In genomic region chr7:47688311-47689100, GRCh38 we compare ENCODE assay signal across 20 cellular contexts.
DNase-seq lines count a peak whose midpoint lies in the region; ATAC-seq, FAIRE-seq and TF ChIP-seq lines count a peak whose summit lies in the region.
"Had no signal": no experiment of that assay in that cellular context is flagged by ENCODE, and none has a peak within 500 bp of the region (broad histone marks: within the 10 kb centered on the region; RNA-seq: fewer than 3 reads in every experiment).

No MANE protein-coding gene starts in this region.

- no peak overlapping the region for H3K4me2 ChIP-seq in IMR-90 (ENCODE audit: low read depth, low read length)

- peak overlapping the region; percentile 28; the same call in 1 of the 2 replicates for H4K91ac ChIP-seq in IMR-90 (ENCODE audit: insufficient read depth, low read depth, low read length)

- no peak overlapping the region for H3K9ac ChIP-seq in IMR-90 (ENCODE audit: low read depth, low read length)

- H3K4ac ChIP-seq in IMR-90 (ENCODE audit: low read depth, low read length): peak overlapping the region; percentile 36

- no peaks in the 10 kb centered on the region for H3K36me3 ChIP-seq in IMR-90 (ENCODE audit: control insufficient read depth, insufficient read depth, low read length)
- no peaks in the 10 kb centered on the region for H3K36me3 ChIP-seq in sigmoid colon
- H3K36me3 ChIP-seq: esophagus muscularis mucosa had no signal

- peaks cover 6% of the 10 kb centered on the region for H3K4me1 ChIP-seq in IMR-90 (ENCODE audit: control insufficient read depth, insufficient read depth, low read length)
- peaks cover 0 to 15% (median 7%) of the 10 kb centered on the region in 4 donors for H3K4me1 ChIP-seq in sigmoid colon

- H3K27ac ChIP-seq in IMR-90 (ENCODE audit: insufficient read depth, low read length) (no peak overlapping the region), sigmoid colon (peak overlapping the region in 2 of 4 donors; percentile 19 to 41)

- H3K9me3 ChIP-seq in IMR-90 (ENCODE audit: control insufficient read depth, insufficient read depth, low read length): no peaks in the 10 kb centered on the region
- H3K9me3 ChIP-seq in sigmoid colon: no peaks in the 10 kb centered on the region
- H3K9me3 ChIP-seq: esophagus muscularis mucosa had no signal

- no peak overlapping the region for H2BK15ac ChIP-seq in IMR-90 (ENCODE audit: low read depth, low read length)

- no peak overlapping the region for H3K4me3 Mint-ChIP-seq in mesothelial cell of epicardium
- H3K4me3 Mint-ChIP-seq: CD4-positive, alpha-beta T cell; central memory CD8-positive, alpha-beta T cell had no signal

- peak overlapping the region; percentile 65; the same call in 1 of the 2 replicates for H2BK20ac ChIP-seq in IMR-90 (ENCODE audit: low read depth, low read length)

- H4K5ac ChIP-seq in IMR-90 (ENCODE audit: low read depth, low read length): no peak overlapping the region

- H3K9me3 Mint-ChIP-seq in mesothelial cell of epicardium: no peaks in the 10 kb centered on the region
- no peaks in the 10 kb centered on the region for H3K9me3 Mint-ChIP-seq in activated naive CD4-positive, alpha-beta T cell treated with anti-CD3 and anti-CD28 coated beads, Interleukin-2, amount 50 U/mL, for 72 hours
- H3K9me3 Mint-ChIP-seq: CD4-positive, alpha-beta T cell; central memory CD8-positive, alpha-beta T cell had no signal

- no peaks in the 10 kb centered on the region for H3K27me3 ChIP-seq in IMR-90 (ENCODE audit: control insufficient read depth, insufficient read depth, low read length)
- H3K27me3 ChIP-seq in sigmoid colon: no peaks in the 10 kb centered on the region
- H3K27me3 ChIP-seq: esophagus muscularis mucosa had no signal

- ATAC-seq in IMR-90 (ENCODE audit: low read depth): no peak
- ATAC-seq in HG03280 (IDR thresholded peaks at IDR 0.05; ENCODE audit: unreplicated experiment): no peak
- ATAC-seq in activated naive CD4-positive, alpha-beta T cell treated with anti-CD3 and anti-CD28 coated beads, Interleukin-2, amount 50 U/mL, for 72 hours: no peak
- ATAC-seq in GM18868 (IDR thresholded peaks at IDR 0.05; ENCODE audit: unreplicated experiment): no peak
- ATAC-seq: left ventricle myocardium superior had no signal

- H3K27me3 Mint-ChIP-seq in mesothelial cell of epicardium (ENCODE audit: low read depth): no peaks in the 10 kb centered on the region
- H3K27me3 Mint-ChIP-seq: CD4-positive, alpha-beta T cell had no signal

- peak overlapping the region; percentile 26 for H2AFZ ChIP-seq in IMR-90 (replicated peaks; ENCODE audit: low read length, poor library complexity)

- dilution Hi-C loops in IMR-90 (cut with HindIII; ENCODE audit: low sequenced_read_pairs, unreplicated experiment): no loop called here

- no peaks in the 10 kb centered on the region for H3K36me3 Mint-ChIP-seq in mesothelial cell of epicardium
- no peaks in the 10 kb centered on the region for H3K36me3 Mint-ChIP-seq in activated naive CD4-positive, alpha-beta T cell treated with anti-CD3 and anti-CD28 coated beads, Interleukin-2, amount 50 U/mL, for 72 hours

- TF ChIP-seq POLR2A in IMR-90 (IDR thresholded peaks at IDR 0.05; ENCODE audit: low read depth, low read length) (no peak), sigmoid colon (IDR thresholded peaks at IDR 0.05) (no peak), GM12892 (IDR thresholded peaks at IDR 0.05; ENCODE audit: low read depth, low read length) (no peak)

- no peak for TF ChIP-seq RAD21 in IMR-90 (IDR thresholded peaks at IDR 0.05; ENCODE audit: low read length)

- H3K18ac ChIP-seq in IMR-90 (ENCODE audit: low read depth, low read length): no peak overlapping the region

- TF ChIP-seq CTCF in IMR-90 (conservative IDR thresholded peaks at IDR 0.05; ENCODE audit: low read depth, low read length) (no peak), mesothelial cell of epicardium (IDR thresholded peaks at IDR 0.05; ENCODE audit: unreplicated experiment) (no peak), sigmoid colon (IDR thresholded peaks at IDR 0.05) (no peak)

- in situ Hi-C loops in IMR-90 (cut with MboI; ENCODE audit: low sequenced_read_pairs): no loop called here

- H4K20me1 ChIP-seq in IMR-90 (ENCODE audit: insufficient read depth, low read length): no peaks in the 10 kb centered on the region

- BruUV-seq in IMR-90 (replicated peaks; lab: Mats Ljungman, UMichigan): no TSS peak

- FAIRE-seq in GM12892 (lab: Jason Lieb, UNC): no peak

- peak overlapping the region; percentile 47 for H2BK5ac ChIP-seq in IMR-90 (ENCODE audit: low read depth, low read length, poor library complexity, severe bottlenecking)

- TF ChIP-seq EP300 in sigmoid colon (IDR thresholded peaks at IDR 0.05): no peak

- peak overlapping the region; percentile 32; the same call in 1 of the 2 replicates for H2BK120ac ChIP-seq in IMR-90 (ENCODE audit: low read depth, low read length)

- no peak overlapping the region for H3K14ac ChIP-seq in IMR-90 (replicated peaks; ENCODE audit: low read depth, low read length)

- H2AK9ac ChIP-seq in IMR-90 (replicated peaks; ENCODE audit: low read depth, low read length, poor library complexity): peak overlapping the region; percentile 79

- H3K9me1 ChIP-seq in IMR-90 (ENCODE audit: insufficient read depth, low read length): peaks cover 5% of the 10 kb centered on the region; the same call in 1 of the 2 replicates

- no peaks in the 10 kb centered on the region for H3K79me1 ChIP-seq in IMR-90 (ENCODE audit: low read depth in 1 of 2, low read length in 2 of 2)

- H3K4me3 ChIP-seq in IMR-90 (ENCODE audit: insufficient read depth, low read depth, low read length): no peak overlapping the region
- H3K4me3 ChIP-seq in sigmoid colon: no peak overlapping the region
- H3K4me3 ChIP-seq: esophagus muscularis mucosa had no signal

- CTCF ChIA-PET in IMR-90 (lab: Yijun Ruan, JAX): no interaction called here

- POLR2A ChIA-PET in IMR-90 (lab: Charles Lee; ENCODE audit: unreplicated experiment): no interaction called here

- peaks cover 52% of the 10 kb centered on the region for H3K4me1 Mint-ChIP-seq in mesothelial cell of epicardium
- H3K4me1 Mint-ChIP-seq: central memory CD8-positive, alpha-beta T cell had no signal

- H3K56ac ChIP-seq in IMR-90 (ENCODE audit: extremely low read depth, insufficient read depth, low read length): no peak overlapping the region

- H3K27ac Mint-ChIP-seq in mesothelial cell of epicardium: peak overlapping the region; percentile 85
- no peak overlapping the region for H3K27ac Mint-ChIP-seq in activated naive CD4-positive, alpha-beta T cell treated with anti-CD3 and anti-CD28 coated beads, Interleukin-2, amount 50 U/mL, for 72 hours
- H3K27ac Mint-ChIP-seq: CD4-positive, alpha-beta T cell had no signal

- DNase-seq in IMR-90 (no peak), ecto neural progenitor cell (ENCODE audit: low spot score) (peak; percentile 82), mesothelial cell of epicardium (ENCODE audit: low spot score in 2 of 2, unreplicated experiment in 2 of 2) (no peak), sigmoid colon (peak; percentile 69), GM12892 (ENCODE audit: insufficient read length) (no peak)
- no peak for DNase-seq in activated naive CD4-positive, alpha-beta T cell treated with anti-CD3 and anti-CD28 coated beads, Interleukin-2, amount 50 U/mL, for 72 hours (ENCODE audit: low spot score in 2 of 2)
- DNase-seq: activated CD8-positive, alpha-beta memory T cell treated with anti-CD3 and anti-CD28 coated beads, Interleukin-2, amount 50 U/mL, for 48 hours; activated effector memory CD4-positive, alpha-beta T cell treated with anti-CD3 and anti-CD28 coated beads, Interleukin-2, amount 50 U/mL, for 16 hours; CD4-positive, alpha-beta T cell; effector CD8-positive, alpha-beta T cell; KG1; left ventricle myocardium superior; NCI-H2081 treated with DMSO at 0.1 percent for 48 hours; NCI-H510A; stimulated activated CD4-positive, alpha-beta T cell treated with anti-CD3 and anti-CD28 coated beads, Interleukin-4, amount 100 ng/mL, for 4 hours; SW 1271 had no signal

- intact Hi-C loops in IMR-90 (cut with micrococcal nuclease) (no loop called here), sigmoid colon (cut with DNase I) (no loop called here)

- H2AK5ac ChIP-seq in IMR-90 (ENCODE audit: low read depth, low read length): peak overlapping the region; percentile 36; the same call in 1 of the 2 replicates

- no peak overlapping the region for H4K8ac ChIP-seq in IMR-90 (ENCODE audit: low read depth in 2 of 2, low read length in 2 of 2)

- 97% methylated on average over 5 of the region's 15 CpGs; no CpG with 5 or more reads in 1 of the 2 experiments for WGBS in IMR-90 (ENCODE audit: extremely low coverage in 2 of 2, insufficient read length in 1 of 2), 2 experiments
- WGBS in sigmoid colon, 2 donors: 85 to 92% methylated on average over 15 of the region's 15 CpGs

- H3K23ac ChIP-seq in IMR-90 (ENCODE audit: low read depth, low read length): no peak overlapping the region

TF ChIP-seq in IMR-90, 13 proteins besides CTCF, POLR2A, EP300 and RAD21 (continues in another document):
- TF ChIP-seq USF2 (IDR thresholded peaks at IDR 0.05; ENCODE audit: low read depth, low read length) (no peak), BHLHE40 (IDR thresholded peaks at IDR 0.05; ENCODE audit: low read depth, low read length) (no peak), SMC3 (IDR thresholded peaks at IDR 0.05; ENCODE audit: low read depth, low read length) (no peak), MAZ (IDR thresholded peaks at IDR 0.05; ENCODE audit: borderline replicate concordance, low read depth, low read length) (no peak), CHD1 (IDR thresholded peaks at IDR 0.05; ENCODE audit: low read depth, low read length) (no peak), RFX5 (IDR thresholded peaks at IDR 0.05; ENCODE audit: low read depth, low read length) (no peak), MXI1 (IDR thresholded peaks at IDR 0.05; ENCODE audit: borderline replicate concordance, low read depth, low read length) (no peak), FOS (IDR thresholded peaks at IDR 0.05; ENCODE audit: low read depth, low read length) (no peak), CEBPB (IDR thresholded peaks at IDR 0.05; ENCODE audit: low read depth, low read length) (no peak), NFE2L2 (IDR thresholded peaks at IDR 0.05; ENCODE audit: low read depth, low read length) (no peak), RCOR1 (IDR thresholded peaks at IDR 0.05; ENCODE audit: insufficient replicate concordance, low read length) (no peak), MAFK (IDR thresholded peaks at IDR 0.05; ENCODE audit: low read depth, low read length) (no peak)

Comparison
In these comparisons a context has a peak if more than half of its experiments do, and no peak if none do; other contexts are left out.
1. DNase-seq: peak in ecto neural progenitor cell (single experiment) and sigmoid colon (single experiment); none in IMR-90 (single experiment), mesothelial cell of epicardium (0 of 2), activated naive CD4-positive, alpha-beta T cell treated with anti-CD3 and anti-CD28 coated beads, Interleukin-2, amount 50 U/mL, for 72 hours (0 of 2) and GM12892 (single experiment).